In genomic region chr6:67237276-67237675, GRCh38 we compare ENCODE assay signal across 9 cellular contexts.
"Had no signal": no experiment of that assay in that cellular context is flagged by ENCODE, and none has a peak within 500 bp of the region (broad histone marks: within the 10 kb centered on the region; RNA-seq: fewer than 3 reads in every experiment).

No MANE protein-coding gene starts in this region.

- H2AFZ ChIP-seq: GM23248 had no signal

- H3K4me1 ChIP-seq: HAP-1 had no signal

- ATAC-seq: HCT116 had no signal

- DNase-seq: GM23248, GOT3, H7, HFFc6, KBM-7 had no signal

- H3K4me3 ChIP-seq: GM23248, HAP-1 had no signal

- H3K4me2 ChIP-seq: KMS-11 had no signal

- FAIRE-seq: HTR-8/SVneo had no signal

- H3K36me3 ChIP-seq: HAP-1 had no signal

- H3K9me3 ChIP-seq: HAP-1 had no signal

- H3K27ac ChIP-seq: GM23248, KMS-11 had no signal

- H3K9ac ChIP-seq: GM23248, KMS-11 had no signal
